Comparison of ENCODE assay signal across 1 cellular context in genomic region chr12:1920971-1921370, GRCh38.
TF ChIP-seq lines count a peak whose summit lies in the region.

No MANE protein-coding gene starts in this region.

TF ChIP-seq in GM23338, 12 proteins besides CTCF, POLR2A, EP300 and RAD21 (continued from another document):
- TF ChIP-seq, protein P1, sequence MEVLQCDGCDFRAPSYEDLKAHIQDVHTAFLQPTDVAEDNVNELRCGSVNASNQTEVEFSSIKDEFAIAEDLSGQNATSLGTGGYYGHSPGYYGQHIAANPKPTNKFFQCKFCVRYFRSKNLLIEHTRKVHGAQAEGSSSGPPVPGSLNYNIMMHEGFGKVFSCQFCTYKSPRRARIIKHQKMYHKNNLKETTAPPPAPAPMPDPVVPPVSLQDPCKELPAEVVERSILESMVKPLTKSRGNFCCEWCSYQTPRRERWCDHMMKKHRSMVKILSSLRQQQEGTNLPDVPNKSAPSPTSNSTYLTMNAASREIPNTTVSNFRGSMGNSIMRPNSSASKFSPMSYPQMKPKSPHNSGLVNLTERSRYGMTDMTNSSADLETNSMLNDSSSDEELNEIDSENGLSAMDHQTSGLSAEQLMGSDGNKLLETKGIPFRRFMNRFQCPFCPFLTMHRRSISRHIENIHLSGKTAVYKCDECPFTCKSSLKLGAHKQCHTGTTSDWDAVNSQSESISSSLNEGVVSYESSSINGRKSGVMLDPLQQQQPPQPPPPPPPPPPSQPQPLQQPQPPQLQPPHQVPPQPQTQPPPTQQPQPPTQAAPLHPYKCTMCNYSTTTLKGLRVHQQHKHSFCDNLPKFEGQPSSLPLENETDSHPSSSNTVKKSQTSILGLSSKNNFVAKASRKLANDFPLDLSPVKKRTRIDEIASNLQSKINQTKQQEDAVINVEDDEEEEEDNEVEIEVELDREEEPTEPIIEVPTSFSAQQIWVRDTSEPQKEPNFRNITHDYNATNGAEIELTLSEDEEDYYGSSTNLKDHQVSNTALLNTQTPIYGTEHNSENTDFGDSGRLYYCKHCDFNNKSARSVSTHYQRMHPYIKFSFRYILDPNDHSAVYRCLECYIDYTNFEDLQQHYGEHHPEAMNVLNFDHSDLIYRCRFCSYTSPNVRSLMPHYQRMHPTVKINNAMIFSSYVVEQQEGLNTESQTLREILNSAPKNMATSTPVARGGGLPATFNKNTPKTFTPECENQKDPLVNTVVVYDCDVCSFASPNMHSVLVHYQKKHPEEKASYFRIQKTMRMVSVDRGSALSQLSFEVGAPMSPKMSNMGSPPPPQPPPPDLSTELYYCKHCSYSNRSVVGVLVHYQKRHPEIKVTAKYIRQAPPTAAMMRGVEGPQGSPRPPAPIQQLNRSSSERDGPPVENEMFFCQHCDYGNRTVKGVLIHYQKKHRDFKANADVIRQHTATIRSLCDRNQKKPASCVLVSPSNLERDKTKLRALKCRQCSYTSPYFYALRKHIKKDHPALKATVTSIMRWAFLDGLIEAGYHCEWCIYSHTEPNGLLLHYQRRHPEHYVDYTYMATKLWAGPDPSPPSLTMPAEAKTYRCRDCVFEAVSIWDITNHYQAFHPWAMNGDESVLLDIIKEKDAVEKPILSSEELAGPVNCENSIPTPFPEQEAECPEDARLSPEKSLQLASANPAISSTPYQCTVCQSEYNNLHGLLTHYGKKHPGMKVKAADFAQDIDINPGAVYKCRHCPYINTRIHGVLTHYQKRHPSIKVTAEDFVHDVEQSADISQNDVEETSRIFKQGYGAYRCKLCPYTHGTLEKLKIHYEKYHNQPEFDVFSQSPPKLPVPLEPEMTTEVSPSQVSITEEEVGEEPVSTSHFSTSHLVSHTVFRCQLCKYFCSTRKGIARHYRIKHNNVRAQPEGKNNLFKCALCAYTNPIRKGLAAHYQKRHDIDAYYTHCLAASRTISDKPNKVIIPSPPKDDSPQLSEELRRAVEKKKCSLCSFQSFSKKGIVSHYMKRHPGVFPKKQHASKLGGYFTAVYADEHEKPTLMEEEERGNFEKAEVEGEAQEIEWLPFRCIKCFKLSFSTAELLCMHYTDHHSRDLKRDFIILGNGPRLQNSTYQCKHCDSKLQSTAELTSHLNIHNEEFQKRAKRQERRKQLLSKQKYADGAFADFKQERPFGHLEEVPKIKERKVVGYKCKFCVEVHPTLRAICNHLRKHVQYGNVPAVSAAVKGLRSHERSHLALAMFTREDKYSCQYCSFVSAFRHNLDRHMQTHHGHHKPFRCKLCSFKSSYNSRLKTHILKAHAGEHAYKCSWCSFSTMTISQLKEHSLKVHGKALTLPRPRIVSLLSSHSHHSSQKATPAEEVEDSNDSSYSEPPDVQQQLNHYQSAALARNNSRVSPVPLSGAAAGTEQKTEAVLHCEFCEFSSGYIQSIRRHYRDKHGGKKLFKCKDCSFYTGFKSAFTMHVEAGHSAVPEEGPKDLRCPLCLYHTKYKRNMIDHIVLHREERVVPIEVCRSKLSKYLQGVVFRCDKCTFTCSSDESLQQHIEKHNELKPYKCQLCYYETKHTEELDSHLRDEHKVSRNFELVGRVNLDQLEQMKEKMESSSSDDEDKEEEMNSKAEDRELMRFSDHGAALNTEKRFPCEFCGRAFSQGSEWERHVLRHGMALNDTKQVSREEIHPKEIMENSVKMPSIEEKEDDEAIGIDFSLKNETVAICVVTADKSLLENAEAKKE (CRISPR knock-in tag; IDR thresholded peaks at IDR 0.05), result no peak
- TF ChIP-seq ZNF331 (CRISPR knock-in tag; IDR thresholded peaks at IDR 0.05; ENCODE audit: low read depth) (no peak), CREB1 (CRISPR knock-in tag; IDR thresholded peaks at IDR 0.05; ENCODE audit: low read depth) (no peak), JUNB (IDR thresholded peaks at IDR 0.05; ENCODE audit: unreplicated experiment) (no peak)
